ENCODE assay signal across 13 cellular contexts in genomic region chr1:54289939-54290233, GRCh38.
DNase-seq lines count a peak whose midpoint lies in the region; ATAC-seq and TF ChIP-seq lines count a peak whose summit lies in the region.
"Had no signal": no experiment of that assay in that cellular context is flagged by ENCODE, and none has a peak within 500 bp of the region (broad histone marks: within the 10 kb centered on the region; RNA-seq: fewer than 3 reads in every experiment).

No MANE protein-coding gene starts in this region.

- CTCF ChIA-PET in activated CD8-positive, alpha-beta T cell treated with anti-CD3 and anti-CD28 coated beads, Interleukin-2, amount 10 ng/mL, durations not matched to agents 7 days and 5 days (lab: Charles Lee), result interaction anchor here (0.8 kb wide), 2 partner anchors 20 to 45 kb away, joined by 3 to 4 read pairs; no protein-coding TSS in a partner anchor
- CTCF ChIA-PET in PC-9 (lab: Charles Lee), result no interaction called here

- ATAC-seq in activated CD8-positive, alpha-beta T cell treated with anti-CD3 and anti-CD28 coated beads, Interleukin-2, amount 10 ng/mL, durations not matched to agents 7 days and 5 days, result no peak
- ATAC-seq in left lobe of liver (peak; percentile 8), HG03432 (IDR thresholded peaks at IDR 0.05; ENCODE audit: unreplicated experiment) (no peak)

- H3K27ac Mint-ChIP-seq in activated CD4-positive, alpha-beta T cell treated with anti-CD3 and anti-CD28 coated beads, Interleukin-2, amount 10 ng/mL, durations not matched to agents 24 days and 14 days, result peak overlapping the region; percentile 87
- H3K27ac Mint-ChIP-seq in activated CD8-positive, alpha-beta T cell treated with anti-CD3 and anti-CD28 coated beads, Interleukin-2, amount 10 ng/mL, durations not matched to agents 7 days and 5 days, result peak overlapping the region; percentile 87
- H3K27ac Mint-ChIP-seq in nephron progenitor cell, result no peak overlapping the region

- H3K79me2 ChIP-seq in PC-9 (ENCODE audit: low read depth), result no peaks in the 10 kb centered on the region

- no peaks in the 10 kb centered on the region for H3K9me2 ChIP-seq in PC-9 (ENCODE audit: insufficient read depth)

- no peak for TF ChIP-seq EP300 in suprapubic skin (IDR thresholded peaks at IDR 0.05)

- no peaks in the 10 kb centered on the region for H3K9me3 Mint-ChIP-seq in activated CD4-positive, alpha-beta T cell treated with anti-CD3 and anti-CD28 coated beads, Interleukin-2, amount 10 ng/mL, durations not matched to agents 24 days and 14 days
- H3K9me3 Mint-ChIP-seq in activated CD8-positive, alpha-beta T cell treated with anti-CD3 and anti-CD28 coated beads, Interleukin-2, amount 10 ng/mL, durations not matched to agents 7 days and 5 days (ENCODE audit: insufficient read depth), result no peaks in the 10 kb centered on the region
- no peaks in the 10 kb centered on the region for H3K9me3 Mint-ChIP-seq in nephron progenitor cell

- no TSS peak for BruUV-seq in PC-9 (replicated peaks; lab: Mats Ljungman, UMichigan)

- H3F3A ChIP-seq in PC-9 (ENCODE audit: insufficient read depth, low read depth), result peaks cover under 1% of the 10 kb centered on the region; the same call in 1 of the 2 replicates

- DNase-seq in activated CD4-positive, alpha-beta T cell treated with anti-CD3 and anti-CD28 coated beads, Interleukin-2, amount 10 ng/mL, durations not matched to agents 24 days and 14 days, result peak; percentile 64
- DNase-seq in activated CD4-positive, alpha-beta T cell treated with anti-CD3 and anti-CD28 coated beads, Interleukin-2, amount 50 U/mL, for 48 hours, result no peak
- no peak for DNase-seq in activated CD8-positive, alpha-beta T cell treated with anti-CD3 and anti-CD28 coated beads, Interleukin-2, amount 10 ng/mL, durations not matched to agents 7 days and 5 days
- DNase-seq in left lobe of liver (ENCODE audit: low spot score) (no peak), suprapubic skin (ENCODE audit: low spot score in 2 of 2) (no peak), nephron progenitor cell (no peak), PC-9 (no peak)
- DNase-seq: ACHN; KBM-7; stimulated activated CD4-positive, alpha-beta T cell treated with anti-CD3 and anti-CD28 coated beads, Interleukin-4, amount 100 ng/mL, for 24 hours; T1000 had no signal

- H3K4me1 ChIP-seq in suprapubic skin, result peaks cover 62% of the 10 kb centered on the region
- H3K4me1 ChIP-seq in PC-9 (replicated peaks; ENCODE audit: insufficient read depth), result no peaks in the 10 kb centered on the region; the same call in 1 of the 2 replicates
- H3K4me1 ChIP-seq: parathyroid adenoma had no signal

- H3K4me3 ChIP-seq in suprapubic skin (no peak overlapping the region), PC-9 (no peak overlapping the region)

- H3K36me3 ChIP-seq in suprapubic skin (no peaks in the 10 kb centered on the region), PC-9 (ENCODE audit: low read depth) (no peaks in the 10 kb centered on the region)

- no peaks in the 10 kb centered on the region for H3K27me3 Mint-ChIP-seq in activated CD4-positive, alpha-beta T cell treated with anti-CD3 and anti-CD28 coated beads, Interleukin-2, amount 10 ng/mL, durations not matched to agents 24 days and 14 days
- no peaks in the 10 kb centered on the region for H3K27me3 Mint-ChIP-seq in activated CD8-positive, alpha-beta T cell treated with anti-CD3 and anti-CD28 coated beads, Interleukin-2, amount 10 ng/mL, durations not matched to agents 7 days and 5 days (ENCODE audit: low read depth)
- peaks cover 3% of the 10 kb centered on the region for H3K27me3 Mint-ChIP-seq in nephron progenitor cell (ENCODE audit: low read depth, poor library complexity)

- no peaks in the 10 kb centered on the region for H4K20me1 ChIP-seq in PC-9 (ENCODE audit: insufficient read depth)

- peaks cover 76% of the 10 kb centered on the region for H3K4me1 Mint-ChIP-seq in activated CD4-positive, alpha-beta T cell treated with anti-CD3 and anti-CD28 coated beads, Interleukin-2, amount 10 ng/mL, durations not matched to agents 24 days and 14 days
- peaks cover 92% of the 10 kb centered on the region for H3K4me1 Mint-ChIP-seq in activated CD8-positive, alpha-beta T cell treated with anti-CD3 and anti-CD28 coated beads, Interleukin-2, amount 10 ng/mL, durations not matched to agents 7 days and 5 days (ENCODE audit: low read depth)
- peaks cover 95% of the 10 kb centered on the region for H3K4me1 Mint-ChIP-seq in nephron progenitor cell

- no peak overlapping the region for H2AFZ ChIP-seq in PC-9
- H2AFZ ChIP-seq: parathyroid adenoma had no signal

- TF ChIP-seq CTCF in suprapubic skin (IDR thresholded peaks at IDR 0.05) (no peak), nephron progenitor cell (IDR thresholded peaks at IDR 0.05) (no peak), PC-9 (conservative IDR thresholded peaks at IDR 0.05) (no peak)

- intact Hi-C loops in activated CD4-positive, alpha-beta T cell treated with anti-CD3 and anti-CD28 coated beads, Interleukin-2, amount 10 ng/mL, durations not matched to agents 24 days and 14 days (cut with micrococcal nuclease), result no loop called here
- intact Hi-C loops in PC-9 (cut with micrococcal nuclease; ENCODE audit: unreplicated experiment), result no loop called here

- WGBS in suprapubic skin, result 33% methylated on average over 1 of the region's 1 CpG

- no peak overlapping the region for H3K4me2 ChIP-seq in PC-9

- no peaks in the 10 kb centered on the region for H3K27me3 ChIP-seq in suprapubic skin
- H3K27me3 ChIP-seq in PC-9 (ENCODE audit: insufficient read depth, low read depth), result no peaks in the 10 kb centered on the region

- H3K27ac ChIP-seq in suprapubic skin (peak overlapping the region; percentile 37), PC-9 (no peak overlapping the region)
- H3K27ac ChIP-seq: parathyroid adenoma had no signal

- POLR2A ChIA-PET in activated CD8-positive, alpha-beta T cell treated with anti-CD3 and anti-CD28 coated beads, Interleukin-2, amount 10 ng/mL, durations not matched to agents 7 days and 5 days (lab: Charles Lee), result interaction anchor here (3.2 kb wide), 1 partner anchor 12 kb away, joined by 16 read pairs; no protein-coding TSS in a partner anchor
- POLR2A ChIA-PET in PC-9 (lab: Charles Lee; ENCODE audit: unreplicated experiment), result no interaction called here

- H3K9me3 ChIP-seq in suprapubic skin, result no peaks in the 10 kb centered on the region
- H3K9me3 ChIP-seq in PC-9 (ENCODE audit: insufficient read depth, low read depth), result no peaks in the 10 kb centered on the region

- no peak for TF ChIP-seq POLR2A in suprapubic skin (IDR thresholded peaks at IDR 0.05)

- peak overlapping the region; percentile 42 for H3K4me3 Mint-ChIP-seq in activated CD4-positive, alpha-beta T cell treated with anti-CD3 and anti-CD28 coated beads, Interleukin-2, amount 10 ng/mL, durations not matched to agents 24 days and 14 days
- H3K4me3 Mint-ChIP-seq in activated CD8-positive, alpha-beta T cell treated with anti-CD3 and anti-CD28 coated beads, Interleukin-2, amount 10 ng/mL, durations not matched to agents 7 days and 5 days, result peak overlapping the region; percentile 50
- H3K4me3 Mint-ChIP-seq in nephron progenitor cell, result no peak overlapping the region

- H3K36me3 Mint-ChIP-seq in activated CD4-positive, alpha-beta T cell treated with anti-CD3 and anti-CD28 coated beads, Interleukin-2, amount 10 ng/mL, durations not matched to agents 24 days and 14 days (ENCODE audit: low read depth), result peaks cover 5% of the 10 kb centered on the region
- peaks cover 19% of the 10 kb centered on the region for H3K36me3 Mint-ChIP-seq in activated CD8-positive, alpha-beta T cell treated with anti-CD3 and anti-CD28 coated beads, Interleukin-2, amount 10 ng/mL, durations not matched to agents 7 days and 5 days (ENCODE audit: low read depth)
- H3K36me3 Mint-ChIP-seq in nephron progenitor cell (ENCODE audit: low read depth), result no peaks in the 10 kb centered on the region
